Comparison of ENCODE assay signal across 1 cellular context in genomic region chr1:227234998-227235405, GRCh38.
A peak's percentile ranks its signal among the peaks of the same experiment; 100 is the strongest.
TF ChIP-seq lines count a peak whose summit lies in the region.

No MANE protein-coding gene starts in this region.

TF ChIP-seq in K562, 482 proteins besides CTCF, POLR2A, EP300 and RAD21 (continued from another document and continues in another):
- TF ChIP-seq JUNB (CRISPR knock-in tag; conservative IDR thresholded peaks at IDR 0.05), result no peak
- TF ChIP-seq ZKSCAN1 (IDR thresholded peaks at IDR 0.05; ENCODE audit: low read depth, low read length), result 0 out of 2 replicates have a peak, but pooled peaks have one; percentile 17
- TF ChIP-seq ZSCAN29 (IDR thresholded peaks at IDR 0.05), result no peak
- TF ChIP-seq ZNF133 (CRISPR knock-in tag; IDR thresholded peaks at IDR 0.05), result no peak
- no peak for TF ChIP-seq TBP (optimal IDR thresholded peaks at IDR 0.05; ENCODE audit: low read depth, low read length)
- TF ChIP-seq TEAD1 (CRISPR knock-in tag; IDR thresholded peaks at IDR 0.05), result 0 out of 4 replicates have a peak, but pooled peaks of 1 of the 2 experiments have one; percentile 22
- no peak for TF ChIP-seq RFX1 (IDR thresholded peaks at IDR 0.05)
- TF ChIP-seq CREB5 (CRISPR knock-in tag; IDR thresholded peaks at IDR 0.05), result no peak
- TF ChIP-seq MCM2 (IDR thresholded peaks at IDR 0.05; ENCODE audit: low read depth), result no peak
- no peak for TF ChIP-seq ZNF23 (CRISPR knock-in tag; IDR thresholded peaks at IDR 0.05)
- no peak for TF ChIP-seq ZNF146 (CRISPR knock-in tag; IDR thresholded peaks at IDR 0.05; ENCODE audit: unreplicated experiment)
- TF ChIP-seq E2F3 (CRISPR knock-in tag; IDR thresholded peaks at IDR 0.05), result no peak
- TF ChIP-seq HEY1 (CRISPR knock-in tag; IDR thresholded peaks at IDR 0.05; ENCODE audit: borderline replicate concordance), result no peak
- no peak for TF ChIP-seq ZNF740 (CRISPR knock-in tag; IDR thresholded peaks at IDR 0.05)
- no peak for TF ChIP-seq ZNF740 (tag; IDR thresholded peaks at IDR 0.05)
- TF ChIP-seq NFIC (IDR thresholded peaks at IDR 0.05), result 0 out of 2 replicates have a peak, but pooled peaks have one; percentile 17
- no peak for TF ChIP-seq RBFOX2 (IDR thresholded peaks at IDR 0.05; ENCODE audit: low read depth, low read length)
- no peak for TF ChIP-seq ZNF175 (CRISPR knock-in tag; IDR thresholded peaks at IDR 0.05; ENCODE audit: low read depth)
- TF ChIP-seq ZNF518B (CRISPR knock-in tag; IDR thresholded peaks at IDR 0.05), result no peak
- no peak for TF ChIP-seq ZNF354B (CRISPR knock-in tag; IDR thresholded peaks at IDR 0.05)
- peak; percentile 18; the same call in 1 of the 2 replicates for TF ChIP-seq C11orf30 (IDR thresholded peaks at IDR 0.05; ENCODE audit: low read depth)
- peak; percentile 36; the same call in 1 of the 2 replicates for TF ChIP-seq FOXM1 (IDR thresholded peaks at IDR 0.05; ENCODE audit: low read depth)
- TF ChIP-seq FOXM1 (CRISPR knock-in tag; IDR thresholded peaks at IDR 0.05; ENCODE audit: low read depth), result no peak
- TF ChIP-seq FOXA3 (CRISPR knock-in tag; conservative IDR thresholded peaks at IDR 0.05 in 1 of 2, IDR thresholded peaks at IDR 0.05 in 1 of 2), result no peak
- TF ChIP-seq, protein P1, sequence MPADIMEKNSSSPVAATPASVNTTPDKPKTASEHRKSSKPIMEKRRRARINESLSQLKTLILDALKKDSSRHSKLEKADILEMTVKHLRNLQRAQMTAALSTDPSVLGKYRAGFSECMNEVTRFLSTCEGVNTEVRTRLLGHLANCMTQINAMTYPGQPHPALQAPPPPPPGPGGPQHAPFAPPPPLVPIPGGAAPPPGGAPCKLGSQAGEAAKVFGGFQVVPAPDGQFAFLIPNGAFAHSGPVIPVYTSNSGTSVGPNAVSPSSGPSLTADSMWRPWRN (IDR thresholded peaks at IDR 0.05; ENCODE audit: low read depth), result no peak
- TF ChIP-seq MAFG (tag; conservative IDR thresholded peaks at IDR 0.05), result no peak
- no peak for TF ChIP-seq ESRRB (CRISPR knock-in tag; IDR thresholded peaks at IDR 0.05; ENCODE audit: borderline replicate concordance)
- no peak for TF ChIP-seq NCOA2 (IDR thresholded peaks at IDR 0.05; ENCODE audit: partially characterized antibody in 2 of 2)
- no peak for TF ChIP-seq FOS (IDR thresholded peaks at IDR 0.05; ENCODE audit: extremely low read depth, insufficient read length)
- TF ChIP-seq, protein P2, sequence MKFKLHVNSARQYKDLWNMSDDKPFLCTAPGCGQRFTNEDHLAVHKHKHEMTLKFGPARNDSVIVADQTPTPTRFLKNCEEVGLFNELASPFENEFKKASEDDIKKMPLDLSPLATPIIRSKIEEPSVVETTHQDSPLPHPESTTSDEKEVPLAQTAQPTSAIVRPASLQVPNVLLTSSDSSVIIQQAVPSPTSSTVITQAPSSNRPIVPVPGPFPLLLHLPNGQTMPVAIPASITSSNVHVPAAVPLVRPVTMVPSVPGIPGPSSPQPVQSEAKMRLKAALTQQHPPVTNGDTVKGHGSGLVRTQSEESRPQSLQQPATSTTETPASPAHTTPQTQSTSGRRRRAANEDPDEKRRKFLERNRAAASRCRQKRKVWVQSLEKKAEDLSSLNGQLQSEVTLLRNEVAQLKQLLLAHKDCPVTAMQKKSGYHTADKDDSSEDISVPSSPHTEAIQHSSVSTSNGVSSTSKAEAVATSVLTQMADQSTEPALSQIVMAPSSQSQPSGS (CRISPR knock-in tag; IDR thresholded peaks at IDR 0.05), result no peak
- TF ChIP-seq NCOA6 (IDR thresholded peaks at IDR 0.05), result no peak
- TF ChIP-seq ZNF695 (CRISPR knock-in tag; IDR thresholded peaks at IDR 0.05), result no peak
- no peak for TF ChIP-seq HNRNPL (IDR thresholded peaks at IDR 0.05; ENCODE audit: low read depth, low read length)
- TF ChIP-seq MECOM (CRISPR knock-in tag; IDR thresholded peaks at IDR 0.05), result peak; percentile 73; the same call in 1 of the 2 replicates
- no peak for TF ChIP-seq NCOA4 (IDR thresholded peaks at IDR 0.05; ENCODE audit: partially characterized antibody)
- TF ChIP-seq, protein P3, sequence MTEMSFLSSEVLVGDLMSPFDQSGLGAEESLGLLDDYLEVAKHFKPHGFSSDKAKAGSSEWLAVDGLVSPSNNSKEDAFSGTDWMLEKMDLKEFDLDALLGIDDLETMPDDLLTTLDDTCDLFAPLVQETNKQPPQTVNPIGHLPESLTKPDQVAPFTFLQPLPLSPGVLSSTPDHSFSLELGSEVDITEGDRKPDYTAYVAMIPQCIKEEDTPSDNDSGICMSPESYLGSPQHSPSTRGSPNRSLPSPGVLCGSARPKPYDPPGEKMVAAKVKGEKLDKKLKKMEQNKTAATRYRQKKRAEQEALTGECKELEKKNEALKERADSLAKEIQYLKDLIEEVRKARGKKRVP (CRISPR knock-in tag; IDR thresholded peaks at IDR 0.05), result no peak
- no peak for TF ChIP-seq BCOR (IDR thresholded peaks at IDR 0.05)
- TF ChIP-seq CAMTA2 (CRISPR knock-in tag; conservative IDR thresholded peaks at IDR 0.05), result no peak
- no peak for TF ChIP-seq PYGO2 (tag; IDR thresholded peaks at IDR 0.05)
- no peak for TF ChIP-seq TRIM25 (IDR thresholded peaks at IDR 0.05; ENCODE audit: borderline replicate concordance)
- peak; percentile 54 for TF ChIP-seq CBFA2T3 (IDR thresholded peaks at IDR 0.05)
- TF ChIP-seq ZNF696 (CRISPR knock-in tag; conservative IDR thresholded peaks at IDR 0.05), result no peak
- no peak for TF ChIP-seq GABPB2 (CRISPR knock-in tag; conservative IDR thresholded peaks at IDR 0.05)
- TF ChIP-seq BACH1 (tag; IDR thresholded peaks at IDR 0.05), result no peak
- TF ChIP-seq, protein P4, sequence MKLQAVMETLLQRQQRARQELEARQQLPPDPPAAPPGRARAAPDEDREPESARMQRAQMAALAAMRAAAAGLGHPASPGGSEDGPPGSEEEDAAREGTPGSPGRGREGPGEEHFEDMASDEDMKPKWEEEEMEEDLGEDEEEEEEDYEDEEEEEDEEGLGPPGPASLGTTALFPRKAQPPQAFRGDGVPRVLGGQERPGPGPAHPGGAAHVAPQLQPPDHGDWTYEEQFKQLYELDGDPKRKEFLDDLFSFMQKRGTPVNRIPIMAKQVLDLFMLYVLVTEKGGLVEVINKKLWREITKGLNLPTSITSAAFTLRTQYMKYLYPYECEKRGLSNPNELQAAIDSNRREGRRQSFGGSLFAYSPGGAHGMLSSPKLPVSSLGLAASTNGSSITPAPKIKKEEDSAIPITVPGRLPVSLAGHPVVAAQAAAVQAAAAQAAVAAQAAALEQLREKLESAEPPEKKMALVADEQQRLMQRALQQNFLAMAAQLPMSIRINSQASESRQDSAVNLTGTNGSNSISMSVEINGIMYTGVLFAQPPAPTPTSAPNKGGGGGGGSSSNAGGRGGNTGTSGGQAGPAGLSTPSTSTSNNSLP (IDR thresholded peaks at IDR 0.05; ENCODE audit: borderline replicate concordance, low read depth, low read length), result peak; percentile 93
- no peak for TF ChIP-seq ZNF12 (CRISPR knock-in tag; IDR thresholded peaks at IDR 0.05)
- TF ChIP-seq BRCA1 (IDR thresholded peaks at IDR 0.05), result no peak
- no peak for TF ChIP-seq BRCA1 (CRISPR knock-in tag; IDR thresholded peaks at IDR 0.05)
- TF ChIP-seq, protein P5, sequence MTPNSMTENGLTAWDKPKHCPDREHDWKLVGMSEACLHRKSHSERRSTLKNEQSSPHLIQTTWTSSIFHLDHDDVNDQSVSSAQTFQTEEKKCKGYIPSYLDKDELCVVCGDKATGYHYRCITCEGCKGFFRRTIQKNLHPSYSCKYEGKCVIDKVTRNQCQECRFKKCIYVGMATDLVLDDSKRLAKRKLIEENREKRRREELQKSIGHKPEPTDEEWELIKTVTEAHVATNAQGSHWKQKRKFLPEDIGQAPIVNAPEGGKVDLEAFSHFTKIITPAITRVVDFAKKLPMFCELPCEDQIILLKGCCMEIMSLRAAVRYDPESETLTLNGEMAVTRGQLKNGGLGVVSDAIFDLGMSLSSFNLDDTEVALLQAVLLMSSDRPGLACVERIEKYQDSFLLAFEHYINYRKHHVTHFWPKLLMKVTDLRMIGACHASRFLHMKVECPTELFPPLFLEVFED (CRISPR knock-in tag; conservative IDR thresholded peaks at IDR 0.05), result no peak
- TF ChIP-seq ZEB2 (IDR thresholded peaks at IDR 0.05), result peak; percentile 33; the same call in 1 of the 2 replicates
- peak; percentile 63; the same call in 1 of the 2 replicates for TF ChIP-seq ARID1B (IDR thresholded peaks at IDR 0.05)
- no peak for TF ChIP-seq ZNF324 (CRISPR knock-in tag; IDR thresholded peaks at IDR 0.05)
- TF ChIP-seq ZNF408 (CRISPR knock-in tag; IDR thresholded peaks at IDR 0.05; ENCODE audit: low read depth), result no peak
- peak; percentile 45; the same call in 1 of the 2 replicates for TF ChIP-seq DPF2 (IDR thresholded peaks at IDR 0.05)
- TF ChIP-seq RBM14 (IDR thresholded peaks at IDR 0.05; ENCODE audit: borderline replicate concordance, insufficient read depth, low read depth, low read length), result no peak
- TF ChIP-seq LCOR (CRISPR knock-in tag; IDR thresholded peaks at IDR 0.05), result no peak; the same call in 1 of the 2 replicates
- TF ChIP-seq MAFK (IDR thresholded peaks at IDR 0.05; ENCODE audit: low read length), result peak; percentile 47; the same call in 1 of the 2 replicates
- TF ChIP-seq SMC3 (conservative IDR thresholded peaks at IDR 0.05; ENCODE audit: insufficient read depth, low read depth, low read length), result peak; percentile 71
- no peak for TF ChIP-seq NR2F6 (CRISPR knock-in tag; IDR thresholded peaks at IDR 0.05)
- TF ChIP-seq, protein P6, sequence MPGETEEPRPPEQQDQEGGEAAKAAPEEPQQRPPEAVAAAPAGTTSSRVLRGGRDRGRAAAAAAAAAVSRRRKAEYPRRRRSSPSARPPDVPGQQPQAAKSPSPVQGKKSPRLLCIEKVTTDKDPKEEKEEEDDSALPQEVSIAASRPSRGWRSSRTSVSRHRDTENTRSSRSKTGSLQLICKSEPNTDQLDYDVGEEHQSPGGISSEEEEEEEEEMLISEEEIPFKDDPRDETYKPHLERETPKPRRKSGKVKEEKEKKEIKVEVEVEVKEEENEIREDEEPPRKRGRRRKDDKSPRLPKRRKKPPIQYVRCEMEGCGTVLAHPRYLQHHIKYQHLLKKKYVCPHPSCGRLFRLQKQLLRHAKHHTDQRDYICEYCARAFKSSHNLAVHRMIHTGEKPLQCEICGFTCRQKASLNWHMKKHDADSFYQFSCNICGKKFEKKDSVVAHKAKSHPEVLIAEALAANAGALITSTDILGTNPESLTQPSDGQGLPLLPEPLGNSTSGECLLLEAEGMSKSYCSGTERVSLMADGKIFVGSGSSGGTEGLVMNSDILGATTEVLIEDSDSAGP (CRISPR knock-in tag; IDR thresholded peaks at IDR 0.05), result no peak
- peak; percentile 84 for TF ChIP-seq EHMT2 (IDR thresholded peaks at IDR 0.05)
- TF ChIP-seq ETS2 (tag; IDR thresholded peaks at IDR 0.05; ENCODE audit: borderline replicate concordance, poor library complexity, severe bottlenecking), result no peak
- TF ChIP-seq SP2 (IDR thresholded peaks at IDR 0.05; ENCODE audit: extremely low read depth, low read depth, low read length, poor library complexity, severe bottlenecking), result no peak
- no peak for TF ChIP-seq SRSF7 (optimal IDR thresholded peaks at IDR 0.05; ENCODE audit: low read depth, low read length)
- peak; percentile 34; the same call in 1 of the 2 replicates for TF ChIP-seq RB1 (IDR thresholded peaks at IDR 0.05; ENCODE audit: low read depth)
